ENCODE assay signal across 8 cellular contexts in genomic region chr5:127290019-127290945, GRCh38. TPM values are rescaled to one million over a fixed set of nuclear protein-coding genes. Genes with fewer than 3 reads are reported as not detected.
A peak's percentile ranks its signal among the peaks of the same experiment; 100 is the strongest.
DNase-seq lines count a peak whose midpoint lies in the region; ATAC-seq and TF ChIP-seq lines count a peak whose summit lies in the region.

MEGF10 (plus strand) TSS chr5:127290796; CDS start chr5:127331309, 40,513 bp downstream.

- peaks cover 79% of the 10 kb centered on the region for H3K27me3 Mint-ChIP-seq in T-helper 17 cell

- H3K36me3 Mint-ChIP-seq in T-helper 17 cell (ENCODE audit: low read depth): peaks cover 6% of the 10 kb centered on the region

- H3K27ac ChIP-seq in neural cell (ENCODE audit: low read length): no peak within 1 kb of the TSS

- H3K4me2 ChIP-seq in neural cell (ENCODE audit: low read length): peak within 1 kb of the TSS; percentile 57

- peaks cover 28% of the 10 kb centered on the region for H3K27me3 ChIP-seq in neural cell (ENCODE audit: insufficient read depth, low read depth, low read length)

- H3K79me2 ChIP-seq in neural cell (replicated peaks; ENCODE audit: insufficient read depth, low read length): no peaks in the 10 kb centered on the region

- peaks cover 13% of the 10 kb centered on the region for H3K4me1 Mint-ChIP-seq in T-helper 17 cell

- peak; percentile 48 for DNase-seq in EH (ENCODE audit: low read depth)
- DNase-seq in T-helper 17 cell: no peak
- DNase-seq in fibroblast of pulmonary artery (ENCODE audit: low read depth): peak; percentile 42
- no peak for DNase-seq in mesenteric fat pad (ENCODE audit: low spot score)
- DNase-seq in GDM1 (lab: John Stamatoyannopoulos, UW): no peak
- no peak for DNase-seq in NCI-H1930 (lab: John Stamatoyannopoulos, UW)

- no peaks in the 10 kb centered on the region for H4K20me1 ChIP-seq in neural cell (ENCODE audit: insufficient read depth)

- peak within 1 kb of the TSS; percentile 63 for H3K4me3 Mint-ChIP-seq in T-helper 17 cell

- no peaks in the 10 kb centered on the region for H3F3A ChIP-seq in neural cell (ENCODE audit: insufficient read depth, low read length, poor library complexity, severe bottlenecking)

- peak within 1 kb of the TSS; percentile 42 for H3K4me3 ChIP-seq in fibroblast of pulmonary artery (replicated peaks; ENCODE audit: low read depth, low read length)
- H3K4me3 ChIP-seq in neural cell (ENCODE audit: low read length): peak within 1 kb of the TSS; percentile 66

- no peak within 1 kb of the TSS for H3K27ac Mint-ChIP-seq in T-helper 17 cell

- no peak for TF ChIP-seq EP300 in neural cell (conservative IDR thresholded peaks at IDR 0.05; ENCODE audit: poor library complexity, severe bottlenecking)

- H3K36me3 ChIP-seq in neural cell (ENCODE audit: insufficient read depth, low read length): no peaks in the 10 kb centered on the region

- TF ChIP-seq RAD21 in neural cell (conservative IDR thresholded peaks at IDR 0.05): peak; percentile 82

- no peak within 1 kb of the TSS for H3K9ac ChIP-seq in neural cell (ENCODE audit: low read length)

- H3K9me3 ChIP-seq in T-helper 17 cell (ENCODE audit: control insufficient read depth, low read length, poor library complexity, severe bottlenecking): peaks cover 3% of the 10 kb centered on the region
- H3K9me3 ChIP-seq in neural cell (ENCODE audit: low read length): no peaks in the 10 kb centered on the region

- peak; percentile 40 for ATAC-seq in HG02798 (IDR thresholded peaks at IDR 0.05; ENCODE audit: poor library complexity, unreplicated experiment)
- no peak for ATAC-seq in T-helper 17 cell

- H3K9me2 ChIP-seq in neural cell (ENCODE audit: insufficient read depth, low read length): no peaks in the 10 kb centered on the region

- peak; percentile 70 for TF ChIP-seq CTCF in fibroblast of pulmonary artery (IDR thresholded peaks at IDR 0.05; ENCODE audit: low read length, missing control alignments)
- TF ChIP-seq CTCF in neural cell (IDR thresholded peaks at IDR 0.05; ENCODE audit: poor library complexity, severe bottlenecking): peak; percentile 74

- H2AFZ ChIP-seq in neural cell (ENCODE audit: low read depth, low read length): no peak within 1 kb of the TSS

TF ChIP-seq in neural cell, 6 proteins besides CTCF, POLR2A, EP300 and RAD21:
- TF ChIP-seq POLR2AphosphoS5 (IDR thresholded peaks at IDR 0.05): no peak
- TF ChIP-seq MXI1 (conservative IDR thresholded peaks at IDR 0.05; ENCODE audit: poor library complexity, severe bottlenecking): no peak
- TF ChIP-seq TAF1 (IDR thresholded peaks at IDR 0.05; ENCODE audit: low read depth): no peak
- peak; percentile 83 for TF ChIP-seq SMC3 (conservative IDR thresholded peaks at IDR 0.05; ENCODE audit: poor library complexity)
- TF ChIP-seq EZH2 (IDR thresholded peaks at IDR 0.05; ENCODE audit: borderline replicate concordance, insufficient read depth, low read length, poor library complexity, severe bottlenecking): no peak

RNA-seq across cellular contexts. Expression of gene MEGF10, which starts in this region (rescaled TPM):
- total RNA-seq in T-helper 17 cell: not detected
- 0.05 and 0.18 TPM in 2 replicates for polyA plus RNA-seq in neural cell
- 0.81 and 0.97 TPM in 2 replicates for polyA minus RNA-seq in neural cell
- total RNA-seq in mesenteric fat pad: 0.58 TPM

Comparison
In these comparisons a context has a peak if more than half of its experiments do, and no peak if none do; other contexts are left out.
1. DNase-seq: peak in EH (single experiment) and fibroblast of pulmonary artery (single experiment); none in T-helper 17 cell (0 of 3), mesenteric fat pad (single experiment), GDM1 (single experiment) and NCI-H1930 (0 of 2).